In genomic region chr3:129112308-129113052, GRCh38 we compare ENCODE assay signal across 12 cellular contexts. TPM values are rescaled to one million over a fixed set of nuclear protein-coding genes. Genes with fewer than 3 reads are reported as not detected.
DNase-seq lines count a peak whose midpoint lies in the region; ATAC-seq, FAIRE-seq and TF ChIP-seq lines count a peak whose summit lies in the region.
"Had no signal": no experiment of that assay in that cellular context is flagged by ENCODE, and none has a peak within 500 bp of the region (broad histone marks: within the 10 kb centered on the region; RNA-seq: fewer than 3 reads in every experiment).

No MANE protein-coding gene starts in this region.

- peak; percentile 81 to 83 for DNase-seq in AML-193 (lab: John Stamatoyannopoulos, UW)
- DNase-seq in GM23338 (ENCODE audit: low spot score): no peak
- peak; percentile 80 for DNase-seq in fibroblast of the aortic adventitia (ENCODE audit: low read depth)
- no peak for DNase-seq in GM12891 (ENCODE audit: insufficient read length, low spot score)
- no peak for DNase-seq in NCI-H510A treated with DMSO at 0.1 percent for 48 hours (lab: John Stamatoyannopoulos, UW)
- DNase-seq in T-helper 17 cell: no peak
- DNase-seq: HCEC 1CT had no signal

- no peaks in the 10 kb centered on the region for H3K36me3 ChIP-seq in GM23338 (ENCODE audit: insufficient read depth)

- no peak for FAIRE-seq in GM12891 (lab: Jason Lieb, UNC)

- peaks cover 13% of the 10 kb centered on the region for H4K20me1 ChIP-seq in GM23338 (replicated peaks; ENCODE audit: insufficient read depth)

- no peaks in the 10 kb centered on the region for H3K9me3 ChIP-seq in T-helper 17 cell (ENCODE audit: control insufficient read depth, low read length, poor library complexity, severe bottlenecking)

- no peak for ATAC-seq in GM23338
- no peak for ATAC-seq in T-helper 17 cell
- ATAC-seq in esophagus mucosa: no peak

- H3K27ac ChIP-seq in GM23338 (ENCODE audit: low read depth): peak overlapping the region; percentile 26; the same call in 1 of the 2 replicates

- no peaks in the 10 kb centered on the region for H3K9me3 Mint-ChIP-seq in GM23338
- no peaks in the 10 kb centered on the region for H3K9me3 Mint-ChIP-seq in T-helper 1 cell treated with Interleukin-12 subunit alpha and Interleukin-12 subunit beta and Interleukin-4 antibody, amounts not matched to agents 30 μg/mL and 1 μg/mL, for 36 hours
- H3K9me3 Mint-ChIP-seq: dendritic cell treated with granulocyte-macrophage colony-stimulating factor and Interleukin-4, amounts not matched to agents 40 ng/mL and 50 ng/mL, for 4 days; neural crest cell had no signal

- H3K4me1 Mint-ChIP-seq in GM23338: peaks cover 32% of the 10 kb centered on the region
- H3K4me1 Mint-ChIP-seq in T-helper 1 cell treated with Interleukin-12 subunit alpha and Interleukin-12 subunit beta and Interleukin-4 antibody, amounts not matched to agents 30 μg/mL and 1 μg/mL, for 36 hours (ENCODE audit: low read depth): peaks cover 64% of the 10 kb centered on the region
- peaks cover 29% of the 10 kb centered on the region for H3K4me1 Mint-ChIP-seq in T-helper 17 cell

- H3K4me3 Mint-ChIP-seq in GM23338: no peak overlapping the region
- H3K4me3 Mint-ChIP-seq in T-helper 1 cell treated with Interleukin-12 subunit alpha and Interleukin-12 subunit beta and Interleukin-4 antibody, amounts not matched to agents 30 μg/mL and 1 μg/mL, for 36 hours: peak overlapping the region; percentile 13
- no peak overlapping the region for H3K4me3 Mint-ChIP-seq in T-helper 17 cell
- H3K4me3 Mint-ChIP-seq: dendritic cell treated with granulocyte-macrophage colony-stimulating factor and Interleukin-4, amounts not matched to agents 40 ng/mL and 50 ng/mL, for 4 days; neural crest cell had no signal

- H2AFZ ChIP-seq in GM23338: no peak overlapping the region

- H3K27ac Mint-ChIP-seq in GM23338: 0 out of 2 replicates have a peak overlapping the region, but pooled peaks have one; percentile 56
- peak overlapping the region; percentile 81 for H3K27ac Mint-ChIP-seq in T-helper 1 cell treated with Interleukin-12 subunit alpha and Interleukin-12 subunit beta and Interleukin-4 antibody, amounts not matched to agents 30 μg/mL and 1 μg/mL, for 36 hours
- H3K27ac Mint-ChIP-seq in T-helper 17 cell: no peak overlapping the region
- H3K27ac Mint-ChIP-seq: dendritic cell treated with granulocyte-macrophage colony-stimulating factor and Interleukin-4, amounts not matched to agents 40 ng/mL and 50 ng/mL, for 4 days had no signal

- TF ChIP-seq CTCF in GM23338 (conservative IDR thresholded peaks at IDR 0.05; ENCODE audit: low read depth in 2 of 2) (no peak), fibroblast of the aortic adventitia (IDR thresholded peaks at IDR 0.05; ENCODE audit: insufficient read depth, low read length) (no peak)

- H3K27me3 Mint-ChIP-seq in GM23338 (ENCODE audit: insufficient read depth, low read depth, poor library complexity) (peaks cover 3% of the 10 kb centered on the region), T-helper 17 cell (no peaks in the 10 kb centered on the region)
- no peaks in the 10 kb centered on the region for H3K27me3 Mint-ChIP-seq in T-helper 1 cell treated with Interleukin-12 subunit alpha and Interleukin-12 subunit beta and Interleukin-4 antibody, amounts not matched to agents 30 μg/mL and 1 μg/mL, for 36 hours (ENCODE audit: low read depth)
- H3K27me3 Mint-ChIP-seq: dendritic cell treated with granulocyte-macrophage colony-stimulating factor and Interleukin-4, amounts not matched to agents 40 ng/mL and 50 ng/mL, for 4 days had no signal

- no peaks in the 10 kb centered on the region for H3F3A ChIP-seq in GM23338 (replicated peaks; ENCODE audit: low read depth)

- H3K9me2 ChIP-seq in GM23338 (ENCODE audit: insufficient read depth): no peaks in the 10 kb centered on the region

- TF ChIP-seq POLR2A in GM12891 (IDR thresholded peaks at IDR 0.05; ENCODE audit: low read depth, low read length): no peak

- peaks cover 88% of the 10 kb centered on the region for H3K79me2 ChIP-seq in GM23338 (replicated peaks; ENCODE audit: insufficient read depth)

- peaks cover 26% of the 10 kb centered on the region for H3K4me1 ChIP-seq in GM23338 (ENCODE audit: insufficient read depth)

- no peaks in the 10 kb centered on the region for H3K27me3 ChIP-seq in GM23338 (ENCODE audit: insufficient read depth)

- H3K36me3 Mint-ChIP-seq in GM23338 (ENCODE audit: low read depth): peaks cover 8% of the 10 kb centered on the region; the same call in 2 of the 3 replicates
- peaks cover 60% of the 10 kb centered on the region for H3K36me3 Mint-ChIP-seq in T-helper 1 cell treated with Interleukin-12 subunit alpha and Interleukin-12 subunit beta and Interleukin-4 antibody, amounts not matched to agents 30 μg/mL and 1 μg/mL, for 36 hours (ENCODE audit: low read depth)
- H3K36me3 Mint-ChIP-seq in T-helper 17 cell (ENCODE audit: low read depth): no peaks in the 10 kb centered on the region

- no peak overlapping the region for H3K4me2 ChIP-seq in GM23338

- H3K4me3 ChIP-seq in GM23338 (no peak overlapping the region), fibroblast of the aortic adventitia (ENCODE audit: low read depth, low read length) (no peak overlapping the region)

TF ChIP-seq in GM23338, 12 proteins besides CTCF, POLR2A, EP300 and RAD21 (continues in another document):
- TF ChIP-seq REST (IDR thresholded peaks at IDR 0.05; ENCODE audit: unreplicated experiment): no peak
- no peak for TF ChIP-seq ZNF331 (CRISPR knock-in tag; IDR thresholded peaks at IDR 0.05; ENCODE audit: low read depth)

TF ChIP-seq in GM12891, 5 proteins besides CTCF, POLR2A, EP300 and RAD21:
- TF ChIP-seq POLR2AphosphoS5 (IDR thresholded peaks at IDR 0.05; ENCODE audit: low read depth, low read length) (no peak), TAF1 (IDR thresholded peaks at IDR 0.05; ENCODE audit: low read depth, low read length) (no peak), POU2F2 (IDR thresholded peaks at IDR 0.05; ENCODE audit: low read depth, low read length) (no peak), PAX5 (IDR thresholded peaks at IDR 0.05; ENCODE audit: insufficient read depth, low read length, severe bottlenecking) (no peak), SPI1 (IDR thresholded peaks at IDR 0.05; ENCODE audit: low read depth, low read length) (no peak)

RNA-seq across cellular contexts. Expression of gene RAB43, which starts 9.1 kb away (rescaled TPM):
- total RNA-seq in GM23338 (2014; rRNA removed; shearing (Covaris generic)): 32.5 and 37.0 TPM in 2 replicates
- 5.7 and 7.3 TPM in 2 replicates for polyA plus RNA-seq in GM23338 (2016; fragmentation: Nextera tagmentation; extraction: Ambion mirVana)
- total RNA-seq in fibroblast of the aortic adventitia (ENCODE audit: low replicate concordance): 2.5 and 5.1 TPM in 2 replicates
- polyA plus RNA-seq in GM12891 (2012; ENCODE audit: low read depth, missing spikeins): 4.1 TPM
- 10 to 100 TPM; 33.7 to 37.8 TPM for total RNA-seq in T-helper 17 cell
- total RNA-seq in esophagus mucosa: 7.8 TPM

RNA-seq across cellular contexts. Expression of gene ISY1, which starts 48.4 kb away (rescaled TPM):
- total RNA-seq in GM23338 (2014; rRNA removed; shearing (Covaris generic)): 10.0 and 11.3 TPM in 2 replicates
- polyA plus RNA-seq in GM23338 (2016; fragmentation: Nextera tagmentation; extraction: Ambion mirVana): 20.2 and 23.6 TPM in 2 replicates
- total RNA-seq in fibroblast of the aortic adventitia (ENCODE audit: low replicate concordance) (20.6 and 51.0 TPM in 2 replicates), T-helper 17 cell (10 to 100 TPM; 39.0 TPM), esophagus mucosa (24.9 TPM)
- 26.1 TPM for polyA plus RNA-seq in GM12891 (2012; ENCODE audit: low read depth, missing spikeins)

RNA-seq across cellular contexts. Expression of gene GP9, which starts 51.9 kb away (rescaled TPM):
- total RNA-seq in GM23338 (2014; rRNA removed; shearing (Covaris generic)): not detected in 2 replicates
- polyA plus RNA-seq in GM23338 (2016; fragmentation: Nextera tagmentation; extraction: Ambion mirVana): not detected in 2 replicates
- total RNA-seq in fibroblast of the aortic adventitia (ENCODE audit: low replicate concordance) (not detected in 2 replicates), T-helper 17 cell (10 to 100 TPM in 1 of 2 donors, 1 to 10 TPM in 1; 3.8 to 68.5 TPM), esophagus mucosa (not detected)
- 0.24 TPM for polyA plus RNA-seq in GM12891 (2012; ENCODE audit: low read depth, missing spikeins)
- total RNA-seq: Daoy, neural crest cell had no signal

Comparison
In these comparisons a context has a peak if more than half of its experiments do, and no peak if none do; other contexts are left out.
1. DNase-seq: peak in AML-193 (2 of 2) and fibroblast of the aortic adventitia (single experiment); none in GM23338 (single experiment), GM12891 (single experiment), NCI-H510A treated with DMSO at 0.1 percent for 48 hours (single experiment) and T-helper 17 cell (0 of 3).